8 cellular contexts compared by ENCODE assay signal in the genomic region with DNA sequence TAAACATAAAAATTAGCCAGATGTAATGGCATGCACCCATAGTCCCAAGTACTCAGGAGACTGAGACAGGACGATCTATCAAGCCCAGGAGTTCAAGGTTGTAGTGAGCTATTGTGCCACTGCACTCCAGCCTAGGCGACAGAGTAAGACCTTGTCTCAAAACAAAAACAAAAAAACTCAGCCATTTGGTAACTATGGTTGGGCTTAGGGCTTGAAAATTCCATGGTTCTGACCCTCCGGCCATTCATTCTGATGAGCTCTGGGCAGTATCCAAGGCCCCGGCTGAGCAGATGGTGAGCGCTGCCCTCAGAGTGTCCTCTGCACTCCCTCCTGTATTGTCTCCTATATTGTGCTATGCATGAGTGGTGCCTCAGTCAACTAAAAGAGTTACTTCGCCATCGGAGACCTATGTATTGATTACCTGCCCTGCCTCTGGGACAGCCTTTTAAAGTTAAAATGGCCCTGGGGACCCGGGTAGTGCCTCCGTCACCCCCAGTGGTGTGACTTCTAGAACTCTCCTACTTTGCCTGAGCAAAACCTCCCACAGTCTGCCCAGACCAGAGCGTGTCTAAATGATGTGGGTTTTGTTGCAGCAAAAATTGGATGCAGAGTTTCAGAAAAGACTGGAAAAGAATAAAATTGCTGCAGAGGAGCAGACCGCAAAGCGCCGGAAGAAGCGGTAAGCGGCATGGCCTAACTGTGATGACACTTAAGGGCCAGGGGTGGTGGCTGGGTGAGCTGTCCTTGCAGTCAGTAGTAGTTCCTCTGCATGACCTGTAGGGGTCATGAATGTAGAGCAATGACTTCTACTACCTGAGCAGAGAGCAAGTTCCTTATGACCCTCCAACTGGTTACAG. TPM values are rescaled to one million over a fixed set of nuclear protein-coding genes. Genes with fewer than 3 reads are reported as not detected.
DNase-seq lines count a peak whose midpoint lies in the region; ATAC-seq and TF ChIP-seq lines count a peak whose summit lies in the region.

No MANE protein-coding gene starts in this region.

- H3K9me3 ChIP-seq in right lobe of liver (no peaks in the 10 kb centered on the region), transverse colon (no peaks in the 10 kb centered on the region)

- H3K36me3 ChIP-seq in right lobe of liver (peaks cover 0 to 93% (median 26%) of the 10 kb centered on the region in 4 donors), transverse colon (peaks cover 0 to 48% (median 23%) of the 10 kb centered on the region in 4 donors)

- H3K27ac ChIP-seq in right lobe of liver = no peak overlapping the region
- H3K27ac ChIP-seq in transverse colon = no peak overlapping the region

- DNase-seq in AML-193 (lab: John Stamatoyannopoulos, UW) = peak; percentile 88 to 89
- peak; percentile 22 for DNase-seq in NCI-H1105 (lab: John Stamatoyannopoulos, UW)
- peak; percentile 25 for DNase-seq in T follicular helper cell (ENCODE audit: low read depth)
- peak; percentile 17 to 41 for DNase-seq in cerebellar nuclear complex (lab: John Stamatoyannopoulos, UW)
- peak in 1 of 3 donors; percentile 31 for DNase-seq in right lobe of liver
- peak; percentile 28 for DNase-seq in transverse colon

- peak; percentile 60 to 71 (median 62) for TF ChIP-seq CTCF in right lobe of liver (IDR thresholded peaks at IDR 0.05)
- peak; percentile 55 to 73 (median 72) for TF ChIP-seq CTCF in transverse colon (IDR thresholded peaks at IDR 0.05)

- ATAC-seq in GM18502 (IDR thresholded peaks at IDR 0.05; ENCODE audit: poor library complexity, unreplicated experiment) (peak; percentile 76), HG02763 (IDR thresholded peaks at IDR 0.05; ENCODE audit: unreplicated experiment) (peak; percentile 62), right lobe of liver (peak; percentile 96 to 99 (median 98))

- in situ Hi-C loops in transverse colon (cut with MboI; ENCODE audit: low pct_ligation_motif_present in 1 of 4, low pct_unique_long_range_greater_than_20kb in 1 of 4, low sequenced_read_pairs in 3 of 4) = loop anchor here in 2 of 4 donors (10.0 kb wide), 2 partner anchors 51 to 61 kb away; partner anchors contain the start of genes ALKBH4 (in 1 of the 2) and LRWD1 (in 1 of the 2)

- intact Hi-C loops in right lobe of liver (cut with DNase I) = no loop called here
- intact Hi-C loops in transverse colon (cut with DNase I; ENCODE audit: low total_unique reads) = no loop called here

- no peak for TF ChIP-seq EP300 in transverse colon (IDR thresholded peaks at IDR 0.05; ENCODE audit: low read depth)

- H3K4me1 ChIP-seq in right lobe of liver = no peaks in the 10 kb centered on the region
- H3K4me1 ChIP-seq in transverse colon = no peaks in the 10 kb centered on the region

- TF ChIP-seq POLR2A in right lobe of liver (IDR thresholded peaks at IDR 0.05) (no peak), transverse colon (IDR thresholded peaks at IDR 0.05) (no peak)

- no peaks in the 10 kb centered on the region for H3K27me3 ChIP-seq in right lobe of liver
- no peaks in the 10 kb centered on the region for H3K27me3 ChIP-seq in transverse colon

- H3K4me3 ChIP-seq in right lobe of liver = no peak overlapping the region
- H3K4me3 ChIP-seq in transverse colon = no peak overlapping the region

- WGBS in right lobe of liver (ENCODE audit: insufficient coverage, low coverage, low lambda C conversion rate, missing lambda C conversion rate) = 41% methylated on average over 8 of the region's 15 CpGs
- WGBS in transverse colon (ENCODE audit: low coverage in 1 of 2), 2 donors = 75 to 90% methylated on average over 2 to 15 of the region's 15 CpGs

RNA-seq across cellular contexts. Expression of gene PRKRIP1, which starts 8.1 kb away (rescaled TPM):
- 1 to 10 TPM; 6.1 to 9.8 (median 8.9) TPM for total RNA-seq in right lobe of liver
- total RNA-seq in transverse colon = 10 to 100 TPM; 24.8 to 97.3 (median 33.6) TPM

RNA-seq across cellular contexts. Expression of gene ORAI2, which starts 29.1 kb away (rescaled TPM):
- total RNA-seq in right lobe of liver = 1 to 10 TPM; 1.2 to 4.2 (median 2.6) TPM
- total RNA-seq in transverse colon = 10 to 100 TPM in 2 of 4 donors, 1 to 10 TPM in 2; 3.1 to 99.9 (median 11.0) TPM

RNA-seq across cellular contexts. Expression of gene SPDYE6, which starts 48.0 kb away (rescaled TPM):
- total RNA-seq in right lobe of liver (not detected), transverse colon (not detected)
